Comparison of ENCODE assay signal across 9 cellular contexts in the genomic region with DNA sequence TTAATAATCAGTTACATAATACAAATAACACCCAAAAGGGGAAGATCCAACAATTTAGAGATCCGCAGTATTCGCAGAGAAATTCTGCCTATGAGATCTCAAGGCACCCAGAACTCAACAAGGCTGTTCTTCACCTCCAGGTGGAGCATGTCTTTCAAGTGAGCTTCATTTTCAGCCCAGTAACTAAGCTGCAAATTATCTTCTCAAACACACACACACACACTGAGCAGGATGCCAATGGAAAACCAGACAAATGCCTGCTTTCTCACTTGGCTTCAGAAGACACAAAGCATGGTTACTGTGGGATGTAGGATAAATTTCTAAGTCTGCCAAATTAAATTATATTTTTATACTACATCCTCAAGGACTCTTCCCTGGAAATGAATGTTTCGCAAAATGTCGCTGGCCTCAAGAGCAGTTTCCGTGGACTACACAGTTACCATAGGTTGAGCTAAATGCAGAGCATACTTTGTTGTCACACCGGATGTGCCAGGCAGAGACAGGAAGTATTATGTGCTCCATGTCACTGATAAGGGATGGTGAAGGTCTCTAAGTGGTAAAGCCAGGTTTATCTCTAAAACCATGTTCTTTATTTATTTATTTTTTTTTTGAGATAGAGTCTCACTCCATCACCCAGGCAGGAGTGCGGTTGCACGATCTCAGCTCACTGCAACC. TPM values are rescaled to one million over a fixed set of nuclear protein-coding genes. Genes with fewer than 3 reads are reported as not detected.
DNase-seq lines count a peak whose midpoint lies in the region; ATAC-seq and TF ChIP-seq lines count a peak whose summit lies in the region.
"Had no signal": no experiment of that assay in that cellular context is flagged by ENCODE, and none has a peak within 500 bp of the region (broad histone marks: within the 10 kb centered on the region; RNA-seq: fewer than 3 reads in every experiment).

No MANE protein-coding gene starts in this region.

- no peak overlapping the region for H3K4me3 ChIP-seq in heart right ventricle
- no peak overlapping the region for H3K4me3 ChIP-seq in right atrium auricular region
- no peak overlapping the region for H3K4me3 ChIP-seq in PC-3 (ENCODE audit: low read length)
- H3K4me3 ChIP-seq in neural progenitor cell = no peak overlapping the region

- H3K4me2 ChIP-seq in PC-3 (ENCODE audit: low read length) = no peak overlapping the region
- no peak overlapping the region for H3K4me2 ChIP-seq in neural progenitor cell

- H3K9ac ChIP-seq in PC-3 (ENCODE audit: low read length) (no peak overlapping the region), neural progenitor cell (no peak overlapping the region)

- H3K4me1 ChIP-seq in heart right ventricle (peaks cover 0 to 11% (median 0%) of the 10 kb centered on the region in 9 donors), right atrium auricular region (no peaks in the 10 kb centered on the region), PC-3 (ENCODE audit: insufficient read depth, low read length) (no peaks in the 10 kb centered on the region), neural progenitor cell (no peaks in the 10 kb centered on the region)

- CTCF ChIA-PET in PC-3 (lab: Charles Lee) = interaction anchor here (0.5 to 1.0 kb wide), 8 partner anchors 16 to 1933 kb away, joined by 3 to 7 read pairs (median 4); no protein-coding TSS in a partner anchor

- H3K4me3 Mint-ChIP-seq in neural progenitor cell = no peak overlapping the region
- H3K4me3 Mint-ChIP-seq: brain had no signal

- H3K27ac Mint-ChIP-seq in neural progenitor cell = no peak overlapping the region

- H3K9me3 ChIP-seq in heart right ventricle (no peaks in the 10 kb centered on the region), right atrium auricular region (no peaks in the 10 kb centered on the region), PC-3 (ENCODE audit: low read length) (no peaks in the 10 kb centered on the region), neural progenitor cell (ENCODE audit: low read depth) (no peaks in the 10 kb centered on the region)

- H4K20me1 ChIP-seq in PC-3 (ENCODE audit: low read length) (no peaks in the 10 kb centered on the region), neural progenitor cell (ENCODE audit: low read depth) (no peaks in the 10 kb centered on the region)

- intact Hi-C loops in heart right ventricle (cut with DNase I) (loop anchor here in 9 of 10 donors (1.0 to 10.0 kb wide), 6 partner anchors 45 to 65 kb away; no protein-coding TSS in a partner anchor), PC-3 (cut with micrococcal nuclease) (loop anchor here (1.0 kb wide), 1 partner anchor 62 kb away; no protein-coding TSS in a partner anchor)

- H3K36me3 ChIP-seq in heart right ventricle = peaks cover 8 to 100% (median 76%) of the 10 kb centered on the region in 9 donors
- peaks cover 76% of the 10 kb centered on the region for H3K36me3 ChIP-seq in right atrium auricular region
- H3K36me3 ChIP-seq in PC-3 (ENCODE audit: low read depth, low read length) = peaks cover 52% of the 10 kb centered on the region
- peaks cover 16% of the 10 kb centered on the region for H3K36me3 ChIP-seq in neural progenitor cell

- no peaks in the 10 kb centered on the region for H3K27me3 Mint-ChIP-seq in neural progenitor cell (ENCODE audit: insufficient read depth, low read depth)
- H3K27me3 Mint-ChIP-seq: brain had no signal

- WGBS in heart right ventricle, 2 donors = 76 to 79% methylated on average over 8 of the region's 8 CpGs

- peak in 8 of 9 donors; percentile 16 to 58 (median 41) for TF ChIP-seq CTCF in heart right ventricle (IDR thresholded peaks at IDR 0.05)
- peak in 1 of 2 donors; percentile 43 for TF ChIP-seq CTCF in right atrium auricular region (IDR thresholded peaks at IDR 0.05)
- peak; percentile 57 for TF ChIP-seq CTCF in PC-3 (conservative IDR thresholded peaks at IDR 0.05; ENCODE audit: low read depth, low read length)
- TF ChIP-seq CTCF in neural progenitor cell (IDR thresholded peaks at IDR 0.05) = peak; percentile 34

- H3K9me3 Mint-ChIP-seq in neural progenitor cell = no peaks in the 10 kb centered on the region
- H3K9me3 Mint-ChIP-seq: brain had no signal

- H3K79me2 ChIP-seq in PC-3 (ENCODE audit: low read length) (no peaks in the 10 kb centered on the region), neural progenitor cell (ENCODE audit: low read depth) (no peaks in the 10 kb centered on the region)

- H3K27ac ChIP-seq in heart right ventricle (peak overlapping the region in 1 of 10 donors; percentile 13), right atrium auricular region (no peak overlapping the region), PC-3 (ENCODE audit: low read length) (no peak overlapping the region), neural progenitor cell (no peak overlapping the region)

- H3F3A ChIP-seq in PC-3 (ENCODE audit: low read length, unreplicated experiment) (no peaks in the 10 kb centered on the region), neural progenitor cell (ENCODE audit: low read depth) (no peaks in the 10 kb centered on the region)

- POLR2A ChIA-PET in PC-3 (lab: Charles Lee; ENCODE audit: unreplicated experiment) = no interaction called here

- peaks cover 22% of the 10 kb centered on the region for H3K36me3 Mint-ChIP-seq in neural progenitor cell

- H2AFZ ChIP-seq in PC-3 (ENCODE audit: low read length) = no peak overlapping the region
- H2AFZ ChIP-seq in neural progenitor cell (replicated peaks) = no peak overlapping the region

- no peak for DNase-seq in heart right ventricle
- DNase-seq in right atrium auricular region (ENCODE audit: low spot score) = no peak
- peak; percentile 39 for DNase-seq in PC-3
- peak; percentile 76 for DNase-seq in dermis blood vessel endothelial cell
- peak; percentile 20 for DNase-seq in neural progenitor cell (ENCODE audit: low spot score)
- no peak for DNase-seq in NCI-H524 treated with DMSO at 0.1 percent for 48 hours (lab: John Stamatoyannopoulos, UW)
- DNase-seq in NCI-H2081 treated with DMSO at 0.1 percent for 48 hours (lab: John Stamatoyannopoulos, UW) = no peak

- H3K4me1 Mint-ChIP-seq in neural progenitor cell = no peaks in the 10 kb centered on the region
- H3K4me1 Mint-ChIP-seq: brain had no signal

- BruUV-seq in PC-3 (replicated peaks; lab: Mats Ljungman, UMichigan) = no TSS peak

- H3K27me3 ChIP-seq in heart right ventricle (no peaks in the 10 kb centered on the region), right atrium auricular region (no peaks in the 10 kb centered on the region), PC-3 (ENCODE audit: low read length) (no peaks in the 10 kb centered on the region), neural progenitor cell (no peaks in the 10 kb centered on the region)

- H3K9me2 ChIP-seq in PC-3 (replicated peaks; ENCODE audit: low read length) = no peaks in the 10 kb centered on the region

- ATAC-seq in heart right ventricle = peak in 7 of 8 donors; percentile 44 to 74 (median 68)
- peak; percentile 68 for ATAC-seq in PC-3
- ATAC-seq in GM21447 (IDR thresholded peaks at IDR 0.05; ENCODE audit: unreplicated experiment) = no peak

RNA-seq across cellular contexts. Expression of a gene that starts 30.3 kb away (rescaled TPM):
- total RNA-seq in heart right ventricle = 100 to 1,000 TPM in 2 of 10 donors, 10 to 100 TPM in 8; 60.0 to 115 (median 90.6) TPM
- polyA plus RNA-seq in heart right ventricle = 10 to 100 TPM; 74.1 to 97.9 TPM
- 10 to 100 TPM; 75.1 to 88.0 TPM for total RNA-seq in right atrium auricular region
- total RNA-seq in PC-3 (2014; rRNA removed) = 141 and 224 TPM in 2 replicates
- total RNA-seq in dermis blood vessel endothelial cell = 95.1 and 172 TPM in 2 replicates
- total RNA-seq in neural progenitor cell (ENCODE audit: low replicate concordance) = 71.2 and 107 TPM in 2 replicates

Comparison
In these comparisons a context has a peak if more than half of its experiments do, and no peak if none do; other contexts are left out.
1. DNase-seq: peak in PC-3 (single experiment), dermis blood vessel endothelial cell (single experiment) and neural progenitor cell (single experiment); none in heart right ventricle (0 of 2), right atrium auricular region (single experiment), NCI-H524 treated with DMSO at 0.1 percent for 48 hours (single experiment) and NCI-H2081 treated with DMSO at 0.1 percent for 48 hours (single experiment).